14 cellular contexts compared by ENCODE assay signal in genomic region chr10:14247650-14248258, GRCh38.
"Had no signal": no experiment of that assay in that cellular context is flagged by ENCODE, and none has a peak within 500 bp of the region (broad histone marks: within the 10 kb centered on the region; RNA-seq: fewer than 3 reads in every experiment).

No MANE protein-coding gene starts in this region.

- H3K4me3 ChIP-seq: thyroid gland, uterus had no signal

- H3K9me3 ChIP-seq: thyroid gland, uterus had no signal

- H3K27me3 ChIP-seq: thyroid gland, uterus had no signal

- H3K36me3 ChIP-seq: thyroid gland, uterus had no signal

- H3K4me1 ChIP-seq: parathyroid adenoma, thyroid gland, uterus had no signal

- ATAC-seq: activated T-helper 17 cell treated with anti-CD3 and anti-CD28 coated beads, Interleukin-2, amount 50 U/mL, for 72 hours; left colon; stimulated activated memory B cell treated with anti-CD40 and anti-IgM and Interleukin-4, amounts not matched to agents 10 μg/mL and 1 μg/mL and 100 μg/mL, for 72 hours had no signal

- DNase-seq: activated CD4-positive, alpha-beta T cell treated with anti-CD3 and anti-CD28 coated beads for 1 hour; activated CD4-positive, alpha-beta T cell treated with anti-CD3 and anti-CD28 coated beads, Interleukin-2, amount 50 U/mL, for 4 hours; activated naive CD4-positive, alpha-beta T cell treated with anti-CD3 and anti-CD28 coated beads for 36 hours; cortex of kidney; effector CD4-positive, alpha-beta T cell; foreskin melanocyte; left colon; naive B cell; stimulated activated CD4-positive, alpha-beta T cell treated with anti-CD3 and anti-CD28 coated beads, Interleukin-2, amount 100 ng/mL, for 48 hours; thyroid gland; uterus had no signal

- H3K27ac ChIP-seq: parathyroid adenoma, thyroid gland, uterus had no signal
